ENCODE assay signal across 15 cellular contexts in genomic region chr20:37914367-37914671, GRCh38. TPM values are rescaled to one million over a fixed set of nuclear protein-coding genes. Genes with fewer than 3 reads are reported as not detected.
A peak's percentile ranks its signal among the peaks of the same experiment; 100 is the strongest.
DNase-seq lines count a peak whose midpoint lies in the region; ATAC-seq and TF ChIP-seq lines count a peak whose summit lies in the region.
"Had no signal": no experiment of that assay in that cellular context is flagged by ENCODE, and none has a peak within 500 bp of the region (broad histone marks: within the 10 kb centered on the region; RNA-seq: fewer than 3 reads in every experiment).

No MANE protein-coding gene starts in this region.

- H3K4me3 Mint-ChIP-seq in glutamatergic neuron (ENCODE audit: unreplicated experiment): peak overlapping the region; percentile 64

- H3K18ac ChIP-seq in neuronal stem cell (ENCODE audit: low read length): peak overlapping the region; percentile 93

- H2BK5ac ChIP-seq in neuronal stem cell (ENCODE audit: low read length): peak overlapping the region; percentile 83

- peak overlapping the region; percentile 91 for H2AFZ ChIP-seq in neuronal stem cell (ENCODE audit: low read length)

- H3K23ac ChIP-seq in neuronal stem cell (ENCODE audit: low read depth, low read length, poor library complexity): peak overlapping the region; percentile 38

- no peaks in the 10 kb centered on the region; the same call in 1 of the 2 replicates for H4K20me1 ChIP-seq in DOHH2 (ENCODE audit: control insufficient read depth, insufficient read depth, low read depth, low read length)

- H3K4me1 ChIP-seq in DOHH2 (ENCODE audit: control insufficient read depth, low read length) (peaks cover 8% of the 10 kb centered on the region), neuronal stem cell (ENCODE audit: control insufficient read depth in 2 of 2, insufficient read depth in 1 of 2, low read depth in 1 of 2, low read length in 2 of 2) (peaks cover 49 to 50% of the 10 kb centered on the region in 2 donors)

- no peak for ATAC-seq in HG02970 (IDR thresholded peaks at IDR 0.05; ENCODE audit: low FRiP score, unreplicated experiment)

- H3K9ac ChIP-seq in SK-N-MC (ENCODE audit: insufficient read length) (no peak overlapping the region), neuronal stem cell (ENCODE audit: low read depth, low read length, poor library complexity) (peak overlapping the region; percentile 32)

- H2BK12ac ChIP-seq in neuronal stem cell (ENCODE audit: low read length): peak overlapping the region; percentile 76

- in situ Hi-C loops in GM13977 (cut with MboI; ENCODE audit: low pct_unique_long_range_greater_than_20kb, low sequenced_read_pairs, unreplicated experiment): no loop called here

- H3K4me3 ChIP-seq in DOHH2 (ENCODE audit: low read length): no peak overlapping the region
- peak overlapping the region; percentile 75 for H3K4me3 ChIP-seq in SK-N-MC
- H3K4me3 ChIP-seq in neuronal stem cell (ENCODE audit: low read length in 2 of 2): peak overlapping the region; percentile 26 to 48

- H3K27me3 ChIP-seq in DOHH2 (ENCODE audit: control insufficient read depth, low read length): peaks cover 30% of the 10 kb centered on the region
- H3K27me3 ChIP-seq in neuronal stem cell (ENCODE audit: control insufficient read depth in 3 of 3, insufficient read depth in 3 of 3, low read depth in 1 of 3, low read length in 3 of 3): peaks cover 0 to 3% (median 0%) of the 10 kb centered on the region in 3 experiments

- peak overlapping the region; percentile 10 for H2BK120ac ChIP-seq in neuronal stem cell (ENCODE audit: low read depth, low read length)

- DNase-seq in SK-N-MC (ENCODE audit: low read depth, low spot score) (no peak), glutamatergic neuron (no peak), neuronal stem cell (ENCODE audit: low spot score) (no peak), GM13977 (ENCODE audit: low spot score) (no peak), retina (no peak), NCI-H82 (lab: John Stamatoyannopoulos, UW) (no peak)
- DNase-seq: GF-D8; NCI-H1105 treated with DMSO at 0.1 percent for 48 hours; RPMI8226; stimulated activated CD4-positive, alpha-beta T cell treated with anti-CD3 and anti-CD28 coated beads, Interleukin-4, amount 100 ng/mL, for 24 hours; stomach had no signal

- H3F3A ChIP-seq in DOHH2 (ENCODE audit: control insufficient read depth, insufficient read depth): no peaks in the 10 kb centered on the region

- peak overlapping the region; percentile 48 for H3K14ac ChIP-seq in neuronal stem cell (ENCODE audit: low read length)

- no peaks in the 10 kb centered on the region for H3K9me2 ChIP-seq in DOHH2 (replicated peaks; ENCODE audit: control insufficient read depth, low read length)

- H3K36me3 Mint-ChIP-seq in glutamatergic neuron (ENCODE audit: unreplicated experiment): peaks cover 4% of the 10 kb centered on the region

- peak overlapping the region; percentile 85 for H3K27ac Mint-ChIP-seq in glutamatergic neuron (ENCODE audit: unreplicated experiment)

- no peaks in the 10 kb centered on the region for H3K79me1 ChIP-seq in neuronal stem cell (ENCODE audit: low read depth, low read length)

- peaks cover 45% of the 10 kb centered on the region for H3K4me1 Mint-ChIP-seq in glutamatergic neuron (ENCODE audit: low read depth, unreplicated experiment)

- peak overlapping the region; percentile 36 for H2AK5ac ChIP-seq in neuronal stem cell (ENCODE audit: low read depth, low read length)

- no peak overlapping the region for H4K8ac ChIP-seq in neuronal stem cell (ENCODE audit: low read depth, low read length)

- peak overlapping the region; percentile 52 for H2BK15ac ChIP-seq in neuronal stem cell (ENCODE audit: low read length)

- H3K4ac ChIP-seq in neuronal stem cell (ENCODE audit: low read length): peak overlapping the region; percentile 77

- H3K27ac ChIP-seq in DOHH2 (ENCODE audit: low read depth, low read length) (no peak overlapping the region), SK-N-MC (peak overlapping the region; percentile 97), neuronal stem cell (replicated peaks; ENCODE audit: low read length) (peak overlapping the region; percentile 95)

- H3K27me3 Mint-ChIP-seq in glutamatergic neuron (ENCODE audit: unreplicated experiment): peaks cover 18% of the 10 kb centered on the region

- no peak for TF ChIP-seq CTCF in DOHH2 (IDR thresholded peaks at IDR 0.05; ENCODE audit: low read depth, low read length, poor library complexity, severe bottlenecking)
- TF ChIP-seq CTCF in glutamatergic neuron (IDR thresholded peaks at IDR 0.05; ENCODE audit: partially characterized antibody, unreplicated experiment): no peak
- TF ChIP-seq CTCF in GM13977 (IDR thresholded peaks at IDR 0.05; ENCODE audit: extremely low read depth, insufficient read depth, missing control alignments): no peak

- whole genome bisulfite sequencing in neuronal stem cell (ENCODE audit: extremely low coverage in 2 of 2, insufficient read length in 2 of 2, insufficient replicate concordance in 1 of 2), 2 donors: 60% methylated on average over 1 of the region's 5 CpGs; no CpG with 5 or more reads in 1 of the 2 donors

- H3K9me3 ChIP-seq in DOHH2 (ENCODE audit: control insufficient read depth, insufficient read depth, low read length) (no peaks in the 10 kb centered on the region), SK-N-MC (ENCODE audit: low read depth, low read length) (no peaks in the 10 kb centered on the region), neuronal stem cell (replicated peaks in 1 of 2; ENCODE audit: control insufficient read depth in 2 of 2, insufficient read depth in 1 of 2, low read depth in 1 of 2, low read length in 2 of 2) (peaks cover 0 to 3% of the 10 kb centered on the region in 2 donors)
- H3K9me3 ChIP-seq: stomach had no signal

- H3K9me3 Mint-ChIP-seq in glutamatergic neuron (ENCODE audit: unreplicated experiment): peaks cover 16% of the 10 kb centered on the region

- peak overlapping the region; percentile 24; the same call in 1 of the 2 replicates for H3K4me2 ChIP-seq in DOHH2 (ENCODE audit: low read length)
- H3K4me2 ChIP-seq in neuronal stem cell (ENCODE audit: insufficient read depth, low read length, poor library complexity, severe bottlenecking): peak overlapping the region; percentile 68

- no peaks in the 10 kb centered on the region for H3K79me2 ChIP-seq in DOHH2 (ENCODE audit: control insufficient read depth, low read length)

- H4K91ac ChIP-seq in neuronal stem cell (ENCODE audit: low read depth, low read length, poor library complexity): peak overlapping the region; percentile 82

- H3K36me3 ChIP-seq in DOHH2 (ENCODE audit: control insufficient read depth, low read length) (no peaks in the 10 kb centered on the region), SK-N-MC (ENCODE audit: insufficient read depth, low read length) (no peaks in the 10 kb centered on the region), neuronal stem cell (replicated peaks in 1 of 2; ENCODE audit: control insufficient read depth in 2 of 2, insufficient read depth in 2 of 2, low read length in 2 of 2) (peaks cover 0 to 2% of the 10 kb centered on the region in 2 donors)
- H3K36me3 ChIP-seq: stomach had no signal

RNA-seq across cellular contexts. Expression of gene VSTM2L, which starts 11.4 kb away (rescaled TPM):
- total RNA-seq in glutamatergic neuron (ENCODE audit: unreplicated experiment): 15.9 TPM
- polyA plus RNA-seq in neuronal stem cell (2013, experiment 1 of 2): 9.1 TPM
- polyA plus RNA-seq in neuronal stem cell (2013, experiment 2 of 2): 8.0 TPM
- total RNA-seq: NCI-H460 had no signal
- polyA plus RNA-seq: CD14-positive monocyte had no signal
